ENCODE assay signal across 1 cellular context in the genomic region with DNA sequence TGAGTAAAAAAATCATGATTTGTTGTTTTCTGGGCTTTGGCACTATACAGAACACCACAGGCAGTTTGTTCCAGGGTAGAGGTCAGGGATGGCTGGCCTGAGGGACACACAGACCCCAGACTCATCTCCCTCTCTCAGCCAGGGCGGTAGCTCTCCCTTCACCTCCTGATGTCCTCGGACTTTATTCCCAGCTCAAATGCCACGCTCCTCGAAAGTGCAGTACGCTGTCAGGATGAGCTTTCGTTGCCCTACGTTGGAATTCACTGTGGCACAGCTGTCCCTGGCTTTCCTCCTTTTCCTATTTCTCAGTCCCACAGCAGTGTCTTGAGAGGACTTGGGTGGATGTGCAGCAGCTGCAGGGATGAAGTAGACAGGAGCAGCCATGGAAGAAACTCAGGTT.
TF ChIP-seq lines count a peak whose summit lies in the region.

No MANE protein-coding gene starts in this region.

TF ChIP-seq in GM23338, 12 proteins besides CTCF, POLR2A, EP300 and RAD21 (continued from another document):
- TF ChIP-seq ZNF462 (CRISPR knock-in tag; IDR thresholded peaks at IDR 0.05) (no peak), JUNB (IDR thresholded peaks at IDR 0.05; ENCODE audit: unreplicated experiment) (no peak), EZH2phosphoT487 (IDR thresholded peaks at IDR 0.05; ENCODE audit: unreplicated experiment) (no peak), REST (IDR thresholded peaks at IDR 0.05; ENCODE audit: unreplicated experiment) (no peak)
